19 cellular contexts compared by ENCODE assay signal in genomic region chr11:83046626-83047172, GRCh38. TPM values are rescaled to one million over a fixed set of nuclear protein-coding genes. Genes with fewer than 3 reads are reported as not detected.
DNase-seq lines count a peak whose midpoint lies in the region; ATAC-seq, FAIRE-seq and TF ChIP-seq lines count a peak whose summit lies in the region.
"Had no signal": no experiment of that assay in that cellular context is flagged by ENCODE, and none has a peak within 500 bp of the region (broad histone marks: within the 10 kb centered on the region; RNA-seq: fewer than 3 reads in every experiment).

No MANE protein-coding gene starts in this region.

- no peak overlapping the region for H2AFZ ChIP-seq in astrocyte (ENCODE audit: low read depth, low read length)

- H3K9me3 ChIP-seq in astrocyte (ENCODE audit: insufficient read depth, low read depth, low read length) = no peaks in the 10 kb centered on the region
- H3K9me3 ChIP-seq in right lobe of liver = no peaks in the 10 kb centered on the region
- H3K9me3 ChIP-seq in stomach smooth muscle (ENCODE audit: control insufficient read depth in 2 of 2, low read length in 2 of 2) = peaks cover 0 to 6% of the 10 kb centered on the region in 2 donors
- H3K9me3 ChIP-seq in kidney (ENCODE audit: control insufficient read depth in 1 of 2, low read length in 2 of 2) = no peaks in the 10 kb centered on the region
- H3K9me3 ChIP-seq: pancreas had no signal

- H3K4me3 ChIP-seq in astrocyte (ENCODE audit: insufficient read depth, low read depth, low read length) (no peak overlapping the region), right lobe of liver (no peak overlapping the region), stomach smooth muscle (ENCODE audit: low read length in 2 of 2) (no peak overlapping the region), kidney (ENCODE audit: low read length in 2 of 2) (no peak overlapping the region)
- H3K4me3 ChIP-seq: pancreas, tibial nerve had no signal

- peaks cover 21% of the 10 kb centered on the region for H3K4me1 Mint-ChIP-seq in astrocyte (ENCODE audit: low read depth, unreplicated experiment)
- peaks cover 40% of the 10 kb centered on the region for H3K4me1 Mint-ChIP-seq in activated naive CD8-positive, alpha-beta T cell treated with anti-CD3 and anti-CD28 coated beads, Interleukin-2, amount 50 U/mL, for 24 hours

- TF ChIP-seq CTCF in astrocyte (IDR thresholded peaks at IDR 0.05; ENCODE audit: insufficient read depth, low read depth, low read length) = no peak
- TF ChIP-seq CTCF in right lobe of liver (IDR thresholded peaks at IDR 0.05) = no peak
- no peak for TF ChIP-seq CTCF in kidney (IDR thresholded peaks at IDR 0.05; ENCODE audit: borderline replicate concordance, extremely low read depth, insufficient read depth)

- H3K27me3 Mint-ChIP-seq in astrocyte (ENCODE audit: low read depth, unreplicated experiment) = no peaks in the 10 kb centered on the region
- no peaks in the 10 kb centered on the region for H3K27me3 Mint-ChIP-seq in activated naive CD8-positive, alpha-beta T cell treated with anti-CD3 and anti-CD28 coated beads, Interleukin-2, amount 50 U/mL, for 24 hours

- DNase-seq in NCI-H82 (lab: John Stamatoyannopoulos, UW) (peak; percentile 11), NCI-H82 treated with DMSO at 0.1 percent for 48 hours (lab: John Stamatoyannopoulos, UW; ENCODE audit: unreplicated experiment) (no peak), astrocyte (ENCODE audit: low read depth) (peak; percentile 19), right lobe of liver (no peak), kidney (no peak), HK-2 (ENCODE audit: unreplicated experiment) (no peak)
- no peak for DNase-seq in activated naive CD8-positive, alpha-beta T cell treated with anti-CD3 and anti-CD28 coated beads, Interleukin-2, amount 50 U/mL, for 24 hours
- DNase-seq: activated CD4-positive, alpha-beta T cell treated with anti-CD3 and anti-CD28 coated beads, Interleukin-2, amount 50 U/mL, for 4 hours; activated T-cell treated with anti-CD3 and anti-CD28 coated beads, Interleukin-2, amount 50 U/mL, for 72 hours; DND-41; foreskin keratinocyte; NCI-H187 treated with DMSO at 0.1 percent for 48 hours; NCI-H526 treated with DMSO at 0.1 percent for 48 hours; pancreas; SHP77; T1000 had no signal

- ATAC-seq in right lobe of liver = peak in 3 of 4 donors; percentile 45 to 59 (median 58)
- ATAC-seq in activated naive CD8-positive, alpha-beta T cell treated with anti-CD3 and anti-CD28 coated beads, Interleukin-2, amount 50 U/mL, for 24 hours = no peak
- ATAC-seq: activated T-cell treated with anti-CD3 and anti-CD28 coated beads, Interleukin-2, amount 50 U/mL, for 72 hours; foreskin keratinocyte; pancreas had no signal

- WGBS in right lobe of liver (ENCODE audit: insufficient coverage, low coverage, low lambda C conversion rate, missing lambda C conversion rate) = 89% methylated on average over 4 of the region's 4 CpGs

- FAIRE-seq in astrocyte (lab: Jason Lieb, UNC) (no peak), kidney (lab: Jason Lieb, UNC) (no peak)
- FAIRE-seq: pancreas had no signal

- intact Hi-C loops in right lobe of liver (cut with DNase I) (no loop called here), kidney (cut with DNase I) (no loop called here)

- H3K27ac ChIP-seq in astrocyte (ENCODE audit: low read depth, low read length) = no peak overlapping the region
- no peak overlapping the region for H3K27ac ChIP-seq in right lobe of liver
- peak overlapping the region; percentile 26 for H3K27ac ChIP-seq in stomach smooth muscle (ENCODE audit: low read length)
- H3K27ac ChIP-seq in kidney (ENCODE audit: low read depth in 2 of 2, low read length in 2 of 2) = no peak overlapping the region
- H3K27ac ChIP-seq: 22Rv1, foreskin keratinocyte, pancreas had no signal

- H3K4me1 ChIP-seq in astrocyte (ENCODE audit: insufficient read depth, low read length) (peaks cover 34% of the 10 kb centered on the region), right lobe of liver (peaks cover 0 to 6% (median 0%) of the 10 kb centered on the region in 4 donors), stomach smooth muscle (ENCODE audit: control insufficient read depth, insufficient read depth, low read length) (peaks cover 10% of the 10 kb centered on the region), kidney (ENCODE audit: control insufficient read depth in 1 of 2, insufficient read depth in 1 of 2, low read depth in 1 of 2, low read length in 2 of 2) (peaks cover 3% of the 10 kb centered on the region in 2 donors)

- H3K4me2 ChIP-seq in astrocyte (ENCODE audit: low read length) = peak overlapping the region; percentile 5

- no peak overlapping the region for H3K9ac ChIP-seq in astrocyte (ENCODE audit: low read length)
- H3K9ac ChIP-seq in stomach smooth muscle (ENCODE audit: low read length in 2 of 2) = no peak overlapping the region
- no peak overlapping the region for H3K9ac ChIP-seq in kidney (ENCODE audit: low read length in 2 of 2)

- H4K20me1 ChIP-seq in astrocyte (ENCODE audit: insufficient read depth, low read length) = peaks cover 6% of the 10 kb centered on the region

- no peaks in the 10 kb centered on the region for H3K9me3 Mint-ChIP-seq in astrocyte (ENCODE audit: unreplicated experiment)
- H3K9me3 Mint-ChIP-seq in activated naive CD8-positive, alpha-beta T cell treated with anti-CD3 and anti-CD28 coated beads, Interleukin-2, amount 50 U/mL, for 24 hours = peaks cover 6% of the 10 kb centered on the region

- H3K79me2 ChIP-seq in astrocyte (ENCODE audit: insufficient read depth, low read length) = peaks cover 68% of the 10 kb centered on the region

- H3K27me3 ChIP-seq in astrocyte (ENCODE audit: insufficient read depth, low read length) = no peaks in the 10 kb centered on the region
- no peaks in the 10 kb centered on the region for H3K27me3 ChIP-seq in right lobe of liver
- no peaks in the 10 kb centered on the region for H3K27me3 ChIP-seq in stomach smooth muscle (ENCODE audit: control insufficient read depth in 1 of 2, insufficient read depth in 2 of 2, low read length in 2 of 2)
- H3K27me3 ChIP-seq: foreskin keratinocyte, pancreas, tibial nerve had no signal

- H3K4me3 Mint-ChIP-seq in astrocyte (ENCODE audit: unreplicated experiment) = no peak overlapping the region
- H3K4me3 Mint-ChIP-seq in activated naive CD8-positive, alpha-beta T cell treated with anti-CD3 and anti-CD28 coated beads, Interleukin-2, amount 50 U/mL, for 24 hours = no peak overlapping the region
- H3K4me3 Mint-ChIP-seq: activated T-cell treated with anti-CD3 and anti-CD28 coated beads, Interleukin-2, amount 50 U/mL, for 72 hours had no signal

- H3K27ac Mint-ChIP-seq in astrocyte (ENCODE audit: unreplicated experiment) = peak overlapping the region; percentile 34
- H3K27ac Mint-ChIP-seq in activated naive CD8-positive, alpha-beta T cell treated with anti-CD3 and anti-CD28 coated beads, Interleukin-2, amount 50 U/mL, for 24 hours = no peak overlapping the region
- H3K27ac Mint-ChIP-seq: activated T-cell treated with anti-CD3 and anti-CD28 coated beads, Interleukin-2, amount 50 U/mL, for 72 hours had no signal

- H3K36me3 ChIP-seq in astrocyte (ENCODE audit: insufficient read depth, low read length) = no peaks in the 10 kb centered on the region
- H3K36me3 ChIP-seq in right lobe of liver = no peaks in the 10 kb centered on the region
- H3K36me3 ChIP-seq in stomach smooth muscle (ENCODE audit: control insufficient read depth in 2 of 2, insufficient read depth in 2 of 2, low read length in 2 of 2) = no peaks in the 10 kb centered on the region
- H3K36me3 ChIP-seq in kidney (ENCODE audit: control insufficient read depth in 1 of 2, insufficient read depth in 2 of 2, low read length in 2 of 2) = no peaks in the 10 kb centered on the region
- H3K36me3 ChIP-seq: pancreas, tibial nerve had no signal

- H3K36me3 Mint-ChIP-seq in astrocyte (ENCODE audit: low read depth, unreplicated experiment) = no peaks in the 10 kb centered on the region
- peaks cover 9% of the 10 kb centered on the region for H3K36me3 Mint-ChIP-seq in activated naive CD8-positive, alpha-beta T cell treated with anti-CD3 and anti-CD28 coated beads, Interleukin-2, amount 50 U/mL, for 24 hours (ENCODE audit: low read depth)

- no peak for TF ChIP-seq POLR2A in right lobe of liver (IDR thresholded peaks at IDR 0.05)

RNA-seq across cellular contexts. Expression of gene RAB30, which starts 25.0 kb away (rescaled TPM):
- total RNA-seq in astrocyte (35.5 and 40.0 TPM in 2 replicates), right lobe of liver (1 to 10 TPM; 4.1 to 9.6 (median 6.7) TPM), kidney (15.2 TPM)
- polyA plus RNA-seq in kidney (ENCODE audit: insufficient read depth, low read depth, low replicate concordance) = 3.1 TPM

Comparison
In these comparisons a context has a peak if more than half of its experiments do, and no peak if none do; other contexts are left out.
1. DNase-seq: peak in NCI-H82 (single experiment) and astrocyte (single experiment); none in NCI-H82 treated with DMSO at 0.1 percent for 48 hours (single experiment), right lobe of liver (0 of 3), kidney (single experiment), HK-2 (single experiment) and activated naive CD8-positive, alpha-beta T cell treated with anti-CD3 and anti-CD28 coated beads, Interleukin-2, amount 50 U/mL, for 24 hours (single experiment).